5 cellular contexts compared by ENCODE assay signal in genomic region chr2:130601639-130602302, GRCh38. TPM values are rescaled to one million over a fixed set of nuclear protein-coding genes. Genes with fewer than 3 reads are reported as not detected.
"Had no signal": no experiment of that assay in that cellular context is flagged by ENCODE, and none has a peak within 500 bp of the region (broad histone marks: within the 10 kb centered on the region; RNA-seq: fewer than 3 reads in every experiment).

No MANE protein-coding gene starts in this region.

RNA-seq across cellular contexts. Expression of gene CFC1, which starts 2.4 kb away (rescaled TPM):
- total RNA-seq: HepG2, HT1080, IMR-90, M059J, SJCRH30 had no signal
- polyA plus RNA-seq: HepG2, IMR-90 had no signal

RNA-seq across cellular contexts. Expression of gene POTEJ, which starts 9.5 kb away (rescaled TPM):
- total RNA-seq: HT1080, IMR-90, M059J had no signal
- polyA plus RNA-seq: HepG2, IMR-90 had no signal
